In the genomic region with DNA sequence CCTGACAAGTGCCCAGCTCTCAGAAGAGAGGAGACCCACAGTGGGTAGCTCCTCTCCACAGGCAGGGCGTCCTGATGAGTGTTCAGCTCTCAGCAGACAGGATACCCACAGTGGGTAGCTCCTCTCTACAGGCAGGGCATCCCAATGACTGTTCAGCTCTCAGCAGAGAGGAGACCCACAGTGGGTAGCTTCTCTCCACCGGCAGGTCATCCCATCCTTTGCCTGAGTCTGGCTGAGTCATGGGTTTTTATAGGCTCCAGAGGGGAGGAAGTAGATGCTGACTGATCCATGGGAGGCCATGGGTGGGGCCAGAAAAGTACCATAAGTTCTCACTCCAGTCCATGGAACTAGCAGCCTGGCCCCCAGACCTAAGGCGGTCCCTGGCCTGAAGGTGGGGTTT, we compare ENCODE assay signal across 19 cellular contexts. TPM values are rescaled to one million over a fixed set of nuclear protein-coding genes. Genes with fewer than 3 reads are reported as not detected.
DNase-seq lines count a peak whose midpoint lies in the region; ATAC-seq and TF ChIP-seq lines count a peak whose summit lies in the region.
"Had no signal": no experiment of that assay in that cellular context is flagged by ENCODE, and none has a peak within 500 bp of the region (broad histone marks: within the 10 kb centered on the region; RNA-seq: fewer than 3 reads in every experiment).

No MANE protein-coding gene starts in this region.

- intact Hi-C loops in natural killer cell (cut with micrococcal nuclease): no loop called here
- intact Hi-C loops in Panc1 (cut with micrococcal nuclease; ENCODE audit: unreplicated experiment): no loop called here

- H3K4me3 ChIP-seq in Panc1 (ENCODE audit: low read depth in 2 of 2, low read length in 2 of 2): no peak overlapping the region
- H3K4me3 ChIP-seq: GM23248, HAP-1 had no signal

- no peak for DNase-seq in natural killer cell treated with Interleukin-12 subunit alpha and Interleukin-12 subunit beta and Interleukin-15 and Interleukin-18, amount 100 ng/mL, for 72 hours (ENCODE audit: low spot score)
- no peak for DNase-seq in natural killer cell
- DNase-seq in Panc1 (ENCODE audit: low read depth, low spot score): no peak
- DNase-seq: 8988T; AML-193; CD8-positive, alpha-beta T cell; GM23248; NCI-H1105; NCI-H146; NCI-H2029 treated with DMSO at 0.1 percent for 48 hours; NCI-H345; NCI-H524 treated with DMSO at 0.1 percent for 48 hours; NCI-H82 had no signal

- in situ Hi-C loops in Panc1 (cut with HindIII; ENCODE audit: low pct_unique_long_range_greater_than_20kb, low sequenced_read_pairs): no loop called here

- CTCF ChIA-PET in Panc1 (lab: Charles Lee): no interaction called here

- no peak overlapping the region for H3K4me3 Mint-ChIP-seq in natural killer cell treated with Interleukin-12 subunit alpha and Interleukin-12 subunit beta and Interleukin-15 and Interleukin-18, amount 100 ng/mL, for 72 hours
- no peak overlapping the region for H3K4me3 Mint-ChIP-seq in natural killer cell
- H3K4me3 Mint-ChIP-seq: CD8-positive, alpha-beta T cell had no signal

- H3K27me3 ChIP-seq in Panc1 (ENCODE audit: control insufficient read depth, insufficient read depth, low read length): peaks cover 3% of the 10 kb centered on the region; the same call in 1 of the 2 replicates

- no TSS peak for BruUV-seq in Panc1 (replicated peaks; lab: Mats Ljungman, UMichigan)

- H3K27me3 Mint-ChIP-seq in natural killer cell treated with Interleukin-12 subunit alpha and Interleukin-12 subunit beta and Interleukin-15 and Interleukin-18, amount 100 ng/mL, for 72 hours: peaks cover 0 to 3% of the 10 kb centered on the region in 2 donors
- no peaks in the 10 kb centered on the region for H3K27me3 Mint-ChIP-seq in natural killer cell (ENCODE audit: low read depth in 2 of 2)

- no peaks in the 10 kb centered on the region for H3K36me3 Mint-ChIP-seq in natural killer cell treated with Interleukin-12 subunit alpha and Interleukin-12 subunit beta and Interleukin-15 and Interleukin-18, amount 100 ng/mL, for 72 hours
- no peaks in the 10 kb centered on the region for H3K36me3 Mint-ChIP-seq in natural killer cell
- H3K36me3 Mint-ChIP-seq: CD8-positive, alpha-beta T cell had no signal

- H3K36me3 ChIP-seq in Panc1 (ENCODE audit: control insufficient read depth, insufficient read depth, low read length): no peaks in the 10 kb centered on the region
- H3K36me3 ChIP-seq: HAP-1 had no signal

- H3K27ac Mint-ChIP-seq in natural killer cell treated with Interleukin-12 subunit alpha and Interleukin-12 subunit beta and Interleukin-15 and Interleukin-18, amount 100 ng/mL, for 72 hours: no peak overlapping the region
- no peak overlapping the region for H3K27ac Mint-ChIP-seq in natural killer cell
- H3K27ac Mint-ChIP-seq: CD8-positive, alpha-beta T cell had no signal

- no peaks in the 10 kb centered on the region for H3K4me1 Mint-ChIP-seq in natural killer cell treated with Interleukin-12 subunit alpha and Interleukin-12 subunit beta and Interleukin-15 and Interleukin-18, amount 100 ng/mL, for 72 hours (ENCODE audit: low read depth in 2 of 2)
- no peaks in the 10 kb centered on the region for H3K4me1 Mint-ChIP-seq in natural killer cell

- no peak overlapping the region for H3K27ac ChIP-seq in Panc1 (ENCODE audit: low read length)
- H3K27ac ChIP-seq: GM23248 had no signal

- no peaks in the 10 kb centered on the region for H3K4me1 ChIP-seq in Panc1 (ENCODE audit: control insufficient read depth, insufficient read depth, low read length)
- H3K4me1 ChIP-seq: HAP-1 had no signal

- no peaks in the 10 kb centered on the region for H3K9me3 ChIP-seq in Panc1 (ENCODE audit: control insufficient read depth, insufficient read depth, low read depth, low read length)
- H3K9me3 ChIP-seq: HAP-1 had no signal

- ATAC-seq in natural killer cell treated with Interleukin-12 subunit alpha and Interleukin-12 subunit beta and Interleukin-15 and Interleukin-18, amount 100 ng/mL, for 72 hours: peak; percentile 11 to 20
- ATAC-seq in natural killer cell (no peak), Panc1 (0 out of 2 replicates have a peak, but pooled peaks have one; percentile 35), esophagus mucosa (peak; percentile 43), GM21786 (IDR thresholded peaks at IDR 0.05; ENCODE audit: unreplicated experiment) (no peak), GM18511 (IDR thresholded peaks at IDR 0.05; ENCODE audit: unreplicated experiment) (no peak), HG02885 (IDR thresholded peaks at IDR 0.05; ENCODE audit: poor library complexity, unreplicated experiment) (no peak), GM19035 (IDR thresholded peaks at IDR 0.05; ENCODE audit: unreplicated experiment) (no peak)
- ATAC-seq: CD8-positive, alpha-beta T cell had no signal

- TF ChIP-seq CTCF in natural killer cell (IDR thresholded peaks at IDR 0.05): no peak
- no peak for TF ChIP-seq CTCF in Panc1 (IDR thresholded peaks at IDR 0.05)

- no peaks in the 10 kb centered on the region for H3K9me3 Mint-ChIP-seq in natural killer cell treated with Interleukin-12 subunit alpha and Interleukin-12 subunit beta and Interleukin-15 and Interleukin-18, amount 100 ng/mL, for 72 hours
- H3K9me3 Mint-ChIP-seq in natural killer cell: no peaks in the 10 kb centered on the region
- H3K9me3 Mint-ChIP-seq: CD8-positive, alpha-beta T cell had no signal

- POLR2A ChIA-PET in Panc1 (lab: Charles Lee): no interaction called here

RNA-seq across cellular contexts. Expression of a gene that starts 18.5 kb away (rescaled TPM):
- total RNA-seq in natural killer cell treated with Interleukin-12 subunit alpha and Interleukin-12 subunit beta and Interleukin-15 and Interleukin-18, amount 100 ng/mL, for 72 hours: 1 to 10 TPM in 1 of 2 donors, under 1 TPM in 1; 0.50 to 1.5 TPM
- total RNA-seq in natural killer cell (1 to 10 TPM in 1 of 3 donors, under 1 TPM in 2; 0.28 to 2.9 (median 0.95) TPM), Panc1 (2021; ENCODE audit: unreplicated experiment) (0.10 TPM), esophagus mucosa (0.40 TPM)
- 0.10 TPM for polyA plus RNA-seq in Panc1 (2012; ENCODE audit: insufficient read length)

Comparison
In these comparisons a context has a peak if more than half of its experiments do, and no peak if none do; other contexts are left out.
1. ATAC-seq: peak in natural killer cell treated with Interleukin-12 subunit alpha and Interleukin-12 subunit beta and Interleukin-15 and Interleukin-18, amount 100 ng/mL, for 72 hours (2 of 2), Panc1 (single experiment) and esophagus mucosa (single experiment); none in natural killer cell (0 of 3), GM21786 (single experiment), GM18511 (single experiment), HG02885 (single experiment) and GM19035 (single experiment).